8 cellular contexts compared by ENCODE assay signal in genomic region chr17:28723836-28724499, GRCh38. TPM values are rescaled to one million over a fixed set of nuclear protein-coding genes. Genes with fewer than 3 reads are reported as not detected.
DNase-seq lines count a peak whose midpoint lies in the region; FAIRE-seq and TF ChIP-seq lines count a peak whose summit lies in the region.
"Not testable (repeated sequence)": the region's sequence is repeated elsewhere in the genome, so short reads cannot be mapped to it uniquely, and the experiment has no call there.
"Had no signal": no experiment of that assay in that cellular context is flagged by ENCODE, and none has a peak within 500 bp of the region (broad histone marks: within the 10 kb centered on the region; RNA-seq: fewer than 3 reads in every experiment).

No MANE protein-coding gene starts in this region.

- not testable (repeated sequence) for H2AFZ ChIP-seq in Karpas-422 (ENCODE audit: low read length); SU-DHL-6 (ENCODE audit: low read depth, low read length, severe bottlenecking); keratinocyte (ENCODE audit: control insufficient read depth, low read length)

- peaks cover 53% of the 10 kb centered on the region for H3K36me3 Mint-ChIP-seq in activated T-helper 1 cell treated with anti-CD3 and anti-CD28 coated beads, Interleukin-12 subunit alpha, Interleukin-12 subunit beta, Interleukin-2, Interleukin-4 antibody, amounts not matched to agents 30 ng/mL and 10 ng/mL and 1 ng/mL, durations not matched to agents 14 hours and 24 hours and 36 hours (ENCODE audit: low read depth)
- H3K36me3 Mint-ChIP-seq in osteocyte (ENCODE audit: unreplicated experiment): peaks cover 21% of the 10 kb centered on the region

- DNase-seq in GM12864 (ENCODE audit: low read depth); Karpas-422; activated T-helper 1 cell treated with anti-CD3 and anti-CD28 coated beads, Interleukin-12 subunit alpha, Interleukin-12 subunit beta, Interleukin-2, Interleukin-4 antibody, amounts not matched to agents 30 ng/mL and 10 ng/mL and 1 ng/mL, durations not matched to agents 14 hours and 24 hours and 36 hours (ENCODE audit: low spot score); keratinocyte (ENCODE audit: low read depth, low spot score); osteocyte (ENCODE audit: extremely low spot score, unreplicated experiment): not testable (repeated sequence)
- DNase-seq in cerebellar cortex (ENCODE audit: low spot score): peak; percentile 28

- not testable (repeated sequence) for H3K9me1 ChIP-seq in keratinocyte (ENCODE audit: control insufficient read depth, extremely low read depth, insufficient read depth, low read length)

- H4K20me1 ChIP-seq in Karpas-422 (ENCODE audit: insufficient read depth, low read depth, low read length): peaks cover 28% of the 10 kb centered on the region; the same call in 1 of the 2 replicates
- not testable (repeated sequence) for H4K20me1 ChIP-seq in SU-DHL-6 (ENCODE audit: low read depth, low read length)
- peaks cover 28% of the 10 kb centered on the region for H4K20me1 ChIP-seq in keratinocyte (ENCODE audit: control insufficient read depth, extremely low read depth, insufficient read depth, low read length)

- not testable (repeated sequence) for H3K27me3 ChIP-seq in Karpas-422 (ENCODE audit: low read length); SU-DHL-6 (ENCODE audit: low read length); keratinocyte (ENCODE audit: control insufficient read depth, extremely low read depth, insufficient read depth, low read length)

- H3K4me3 ChIP-seq in GM12864 (ENCODE audit: low read depth, low read length) (peak overlapping the region; percentile 84), Karpas-422 (ENCODE audit: low read length) (peak overlapping the region; percentile 95; the same call in 1 of the 2 replicates), SU-DHL-6 (ENCODE audit: insufficient read depth, low read length, poor library complexity, severe bottlenecking) (peak overlapping the region; percentile 60)
- not testable (repeated sequence) for H3K4me3 ChIP-seq in keratinocyte (ENCODE audit: control insufficient read depth in 2 of 3, extremely low read depth in 1 of 3, insufficient read depth in 2 of 3, low read depth in 1 of 3, low read length in 3 of 3)

- H3K27ac ChIP-seq in Karpas-422 (ENCODE audit: low read length) (peak overlapping the region; percentile 92), SU-DHL-6 (ENCODE audit: low read depth, low read length) (peak overlapping the region; percentile 100)
- not testable (repeated sequence) for H3K27ac ChIP-seq in keratinocyte (ENCODE audit: control insufficient read depth, insufficient read depth, low read length)

- FAIRE-seq in keratinocyte (lab: Jason Lieb, UNC): not testable (repeated sequence)

- not testable (repeated sequence) for H3K9me2 ChIP-seq in Karpas-422 (replicated peaks; ENCODE audit: insufficient read depth, low read length); SU-DHL-6 (replicated peaks; ENCODE audit: insufficient read depth, low read length)

- H3K9me3 Mint-ChIP-seq in activated T-helper 1 cell treated with anti-CD3 and anti-CD28 coated beads, Interleukin-12 subunit alpha, Interleukin-12 subunit beta, Interleukin-2, Interleukin-4 antibody, amounts not matched to agents 30 ng/mL and 10 ng/mL and 1 ng/mL, durations not matched to agents 14 hours and 24 hours and 36 hours; osteocyte (ENCODE audit: unreplicated experiment): not testable (repeated sequence)

- not testable (repeated sequence) for H3K9me3 ChIP-seq in Karpas-422 (ENCODE audit: low read length); SU-DHL-6 (ENCODE audit: insufficient read depth, low read length); keratinocyte (ENCODE audit: control insufficient read depth, low read depth, low read length)

- H3K4me1 Mint-ChIP-seq in activated T-helper 1 cell treated with anti-CD3 and anti-CD28 coated beads, Interleukin-12 subunit alpha, Interleukin-12 subunit beta, Interleukin-2, Interleukin-4 antibody, amounts not matched to agents 30 ng/mL and 10 ng/mL and 1 ng/mL, durations not matched to agents 14 hours and 24 hours and 36 hours (ENCODE audit: low read depth): peaks cover 72% of the 10 kb centered on the region
- H3K4me1 Mint-ChIP-seq in osteocyte (ENCODE audit: unreplicated experiment): peaks cover 57% of the 10 kb centered on the region

- H3K27me3 Mint-ChIP-seq in activated T-helper 1 cell treated with anti-CD3 and anti-CD28 coated beads, Interleukin-12 subunit alpha, Interleukin-12 subunit beta, Interleukin-2, Interleukin-4 antibody, amounts not matched to agents 30 ng/mL and 10 ng/mL and 1 ng/mL, durations not matched to agents 14 hours and 24 hours and 36 hours (ENCODE audit: insufficient read depth); osteocyte (ENCODE audit: unreplicated experiment): not testable (repeated sequence)

- intact Hi-C loops in activated T-helper 1 cell treated with anti-CD3 and anti-CD28 coated beads, Interleukin-12 subunit alpha, Interleukin-12 subunit beta, Interleukin-2, Interleukin-4 antibody, amounts not matched to agents 30 ng/mL and 10 ng/mL and 1 ng/mL, durations not matched to agents 14 hours and 24 hours and 36 hours (cut with micrococcal nuclease): not testable (repeated sequence)

- H3F3A ChIP-seq in SU-DHL-6 (ENCODE audit: insufficient read depth): peaks cover 72% of the 10 kb centered on the region

- H3K36me3 ChIP-seq in Karpas-422 (ENCODE audit: insufficient read depth, low read length) (peaks cover 36% of the 10 kb centered on the region), SU-DHL-6 (ENCODE audit: low read length) (peaks cover 23% of the 10 kb centered on the region), keratinocyte (ENCODE audit: control insufficient read depth in 2 of 2, extremely low read depth in 1 of 2, insufficient read depth in 2 of 2, low read length in 2 of 2) (peaks cover 22 to 41% of the 10 kb centered on the region in 2 experiments)

- dilution Hi-C loops in keratinocyte (cut with MboI; ENCODE audit: extremely low pct_ligation_motif_present, low sequenced_read_pairs): not testable (repeated sequence)

- H3K79me2 ChIP-seq in Karpas-422 (ENCODE audit: low read length) (peaks cover 28% of the 10 kb centered on the region), SU-DHL-6 (ENCODE audit: insufficient read depth, low read length) (peaks cover 42% of the 10 kb centered on the region), keratinocyte (ENCODE audit: control insufficient read depth, insufficient read depth, low read length) (peaks cover 37% of the 10 kb centered on the region)

- H3K9ac ChIP-seq in Karpas-422 (ENCODE audit: low read length) (peak overlapping the region; percentile 77; the same call in 1 of the 2 replicates), SU-DHL-6 (ENCODE audit: low read length) (peak overlapping the region; percentile 82)
- H3K9ac ChIP-seq in keratinocyte (ENCODE audit: control insufficient read depth, extremely low read depth, insufficient read depth, low read length): not testable (repeated sequence)

- peak overlapping the region; percentile 98 for H3K4me2 ChIP-seq in Karpas-422 (ENCODE audit: low read depth, low read length, poor library complexity, severe bottlenecking)
- peak overlapping the region; percentile 97 for H3K4me2 ChIP-seq in SU-DHL-6 (ENCODE audit: low read depth, low read length, poor library complexity, severe bottlenecking)
- H3K4me2 ChIP-seq in keratinocyte (ENCODE audit: control insufficient read depth, extremely low read depth, insufficient read depth, low read depth, low read length): peak overlapping the region; percentile 0

- H3K4me1 ChIP-seq in Karpas-422 (ENCODE audit: low read length) (peaks cover 67% of the 10 kb centered on the region), keratinocyte (ENCODE audit: control insufficient read depth, extremely low read depth, insufficient read depth, low read length) (peaks cover 52% of the 10 kb centered on the region)

- not testable (repeated sequence) for TF ChIP-seq CTCF in GM12864 (IDR thresholded peaks at IDR 0.05; ENCODE audit: low read depth, low read length, missing control alignments); SU-DHL-6 (IDR thresholded peaks at IDR 0.05; ENCODE audit: insufficient read depth, low read length, poor library complexity, severe bottlenecking); keratinocyte (optimal IDR thresholded peaks at IDR 0.05 in 1 of 3, IDR thresholded peaks at IDR 0.05 in 1 of 3, conservative IDR thresholded peaks at IDR 0.05 in 1 of 3; ENCODE audit: extremely low read depth in 1 of 3, insufficient read depth in 2 of 3, low read length in 3 of 3); osteocyte (IDR thresholded peaks at IDR 0.05)

- H3K27ac Mint-ChIP-seq in activated T-helper 1 cell treated with anti-CD3 and anti-CD28 coated beads, Interleukin-12 subunit alpha, Interleukin-12 subunit beta, Interleukin-2, Interleukin-4 antibody, amounts not matched to agents 30 ng/mL and 10 ng/mL and 1 ng/mL, durations not matched to agents 14 hours and 24 hours and 36 hours: peak overlapping the region; percentile 86
- H3K27ac Mint-ChIP-seq in osteocyte (ENCODE audit: unreplicated experiment): peak overlapping the region; percentile 92

- H3K4me3 Mint-ChIP-seq in activated T-helper 1 cell treated with anti-CD3 and anti-CD28 coated beads, Interleukin-12 subunit alpha, Interleukin-12 subunit beta, Interleukin-2, Interleukin-4 antibody, amounts not matched to agents 30 ng/mL and 10 ng/mL and 1 ng/mL, durations not matched to agents 14 hours and 24 hours and 36 hours: peak overlapping the region; percentile 89
- not testable (repeated sequence) for H3K4me3 Mint-ChIP-seq in osteocyte (ENCODE audit: unreplicated experiment)

RNA-seq across cellular contexts. Expression of gene TLCD1, which starts 2.1 kb away (rescaled TPM):
- total RNA-seq in Karpas-422 (2014; rRNA removed; shearing (Covaris generic); ENCODE audit: low replicate concordance): 2.1 and 3.8 TPM in 2 replicates
- total RNA-seq in activated T-helper 1 cell treated with anti-CD3 and anti-CD28 coated beads, Interleukin-12 subunit alpha, Interleukin-12 subunit beta, Interleukin-2, Interleukin-4 antibody, amounts not matched to agents 30 ng/mL and 10 ng/mL and 1 ng/mL, durations not matched to agents 14 hours and 24 hours and 36 hours: 9.5 and 11.5 TPM in 2 replicates
- 12.0 to 14.7 TPM (median 14.0 TPM) in 3 replicates for polyA plus RNA-seq in keratinocyte
- 1.1 TPM for polyA plus RNA-seq in keratinocyte (2011; ENCODE audit: low read depth)
- polyA plus RNA-seq in keratinocyte (2011; cell fraction: cytosol; rRNA removed): 11.8 and 15.0 TPM in 2 replicates
- 9.3 and 9.5 TPM in 2 replicates for polyA plus RNA-seq in keratinocyte (2011; cell fraction: nucleus; rRNA removed)
- 12.2 and 12.6 TPM in 2 replicates for polyA plus RNA-seq in keratinocyte (2012; ENCODE audit: low replicate concordance)
- polyA minus RNA-seq in keratinocyte: 12.0 to 13.8 TPM (median 13.1 TPM) in 3 replicates
- polyA minus RNA-seq in keratinocyte (2011; cell fraction: cytosol; rRNA and poly(A)+ RNA removed): 8.8 TPM
- 3.4 and 8.8 TPM in 2 replicates for polyA minus RNA-seq in keratinocyte (2011; cell fraction: nucleus; rRNA and poly(A)+ RNA removed)
- 3.8 and 5.8 TPM in 2 replicates for total RNA-seq in osteocyte

RNA-seq across cellular contexts. Expression of gene RPL23A, which starts 4.2 kb away (rescaled TPM):
- total RNA-seq in Karpas-422 (2014; rRNA removed; shearing (Covaris generic); ENCODE audit: low replicate concordance): 1,170 and 1,763 TPM in 2 replicates
- 1,513 and 1,534 TPM in 2 replicates for total RNA-seq in activated T-helper 1 cell treated with anti-CD3 and anti-CD28 coated beads, Interleukin-12 subunit alpha, Interleukin-12 subunit beta, Interleukin-2, Interleukin-4 antibody, amounts not matched to agents 30 ng/mL and 10 ng/mL and 1 ng/mL, durations not matched to agents 14 hours and 24 hours and 36 hours
- 976 to 1,971 TPM (median 1,096 TPM) in 3 replicates for polyA plus RNA-seq in keratinocyte
- polyA plus RNA-seq in keratinocyte (2011; ENCODE audit: low read depth): 1,360 TPM
- 1,303 and 1,911 TPM in 2 replicates for polyA plus RNA-seq in keratinocyte (2011; cell fraction: cytosol; rRNA removed)
- polyA plus RNA-seq in keratinocyte (2011; cell fraction: nucleus; rRNA removed): 362 and 498 TPM in 2 replicates
- 1,164 and 2,033 TPM in 2 replicates for polyA plus RNA-seq in keratinocyte (2012; ENCODE audit: low replicate concordance)
- 118 to 1,597 TPM (median 833 TPM) in 3 replicates for polyA minus RNA-seq in keratinocyte
- 861 TPM for polyA minus RNA-seq in keratinocyte (2011; cell fraction: cytosol; rRNA and poly(A)+ RNA removed)
- polyA minus RNA-seq in keratinocyte (2011; cell fraction: nucleus; rRNA and poly(A)+ RNA removed): 131 and 202 TPM in 2 replicates
- 1,390 and 1,395 TPM in 2 replicates for total RNA-seq in osteocyte

RNA-seq across cellular contexts. Expression of gene NEK8, which starts 4.6 kb away (rescaled TPM):
- 9.4 and 13.8 TPM in 2 replicates for total RNA-seq in Karpas-422 (2014; rRNA removed; shearing (Covaris generic); ENCODE audit: low replicate concordance)
- total RNA-seq in activated T-helper 1 cell treated with anti-CD3 and anti-CD28 coated beads, Interleukin-12 subunit alpha, Interleukin-12 subunit beta, Interleukin-2, Interleukin-4 antibody, amounts not matched to agents 30 ng/mL and 10 ng/mL and 1 ng/mL, durations not matched to agents 14 hours and 24 hours and 36 hours: 5.2 and 5.4 TPM in 2 replicates
- 4.1 to 6.2 TPM (median 4.3 TPM) in 3 replicates for polyA plus RNA-seq in keratinocyte
- 0.17 TPM for polyA plus RNA-seq in keratinocyte (2011; ENCODE audit: low read depth)
- polyA plus RNA-seq in keratinocyte (2011; cell fraction: cytosol; rRNA removed): 2.1 and 3.0 TPM in 2 replicates
- polyA plus RNA-seq in keratinocyte (2011; cell fraction: nucleus; rRNA removed): 12.1 and 12.5 TPM in 2 replicates
- polyA plus RNA-seq in keratinocyte (2012; ENCODE audit: low replicate concordance): 0.80 and 2.6 TPM in 2 replicates
- polyA minus RNA-seq in keratinocyte: 7.7 to 9.8 TPM (median 9.6 TPM) in 3 replicates
- 2.3 TPM for polyA minus RNA-seq in keratinocyte (2011; cell fraction: cytosol; rRNA and poly(A)+ RNA removed)
- 3.7 and 5.8 TPM in 2 replicates for polyA minus RNA-seq in keratinocyte (2011; cell fraction: nucleus; rRNA and poly(A)+ RNA removed)
- 8.5 and 9.9 TPM in 2 replicates for total RNA-seq in osteocyte

RNA-seq across cellular contexts. Expression of gene RAB34, which starts 6.3 kb away (rescaled TPM):
- not detected in 2 replicates for total RNA-seq in Karpas-422 (2014; rRNA removed; shearing (Covaris generic); ENCODE audit: low replicate concordance)
- total RNA-seq in activated T-helper 1 cell treated with anti-CD3 and anti-CD28 coated beads, Interleukin-12 subunit alpha, Interleukin-12 subunit beta, Interleukin-2, Interleukin-4 antibody, amounts not matched to agents 30 ng/mL and 10 ng/mL and 1 ng/mL, durations not matched to agents 14 hours and 24 hours and 36 hours: 17.6 and 18.2 TPM in 2 replicates
- 115 to 180 TPM (median 134 TPM) in 3 replicates for polyA plus RNA-seq in keratinocyte
- 26.8 TPM for polyA plus RNA-seq in keratinocyte (2011; ENCODE audit: low read depth)
- polyA plus RNA-seq in keratinocyte (2011; cell fraction: cytosol; rRNA removed): 119 and 128 TPM in 2 replicates
- polyA plus RNA-seq in keratinocyte (2011; cell fraction: nucleus; rRNA removed): 105 TPM in 2 replicates
- polyA plus RNA-seq in keratinocyte (2012; ENCODE audit: low replicate concordance): 41.3 and 114 TPM in 2 replicates
- polyA minus RNA-seq in keratinocyte: 125 to 177 TPM (median 135 TPM) in 3 replicates
- 104 TPM for polyA minus RNA-seq in keratinocyte (2011; cell fraction: cytosol; rRNA and poly(A)+ RNA removed)
- 23.2 and 26.4 TPM in 2 replicates for polyA minus RNA-seq in keratinocyte (2011; cell fraction: nucleus; rRNA and poly(A)+ RNA removed)
- total RNA-seq in osteocyte: 153 TPM in 2 replicates

RNA-seq across cellular contexts. Expression of gene PROCA1, which starts 12.3 kb away (rescaled TPM):
- 2.7 and 7.3 TPM in 2 replicates for total RNA-seq in Karpas-422 (2014; rRNA removed; shearing (Covaris generic); ENCODE audit: low replicate concordance)
- 4.4 and 5.2 TPM in 2 replicates for total RNA-seq in activated T-helper 1 cell treated with anti-CD3 and anti-CD28 coated beads, Interleukin-12 subunit alpha, Interleukin-12 subunit beta, Interleukin-2, Interleukin-4 antibody, amounts not matched to agents 30 ng/mL and 10 ng/mL and 1 ng/mL, durations not matched to agents 14 hours and 24 hours and 36 hours
- 0.33 to 0.62 TPM (median 0.39 TPM) in 3 replicates for polyA plus RNA-seq in keratinocyte
- 0.72 TPM for polyA plus RNA-seq in keratinocyte (2011; ENCODE audit: low read depth)
- 0.06 and 0.11 TPM in 2 replicates for polyA plus RNA-seq in keratinocyte (2011; cell fraction: cytosol; rRNA removed)
- 1.3 TPM in 2 replicates for polyA plus RNA-seq in keratinocyte (2011; cell fraction: nucleus; rRNA removed)
- polyA plus RNA-seq in keratinocyte (2012; ENCODE audit: low replicate concordance): 0.20 and 0.52 TPM in 2 replicates
- polyA minus RNA-seq in keratinocyte: 0.23 to 0.38 TPM in 2 of 3 replicates, not detected in the other
- not detected for polyA minus RNA-seq in keratinocyte (2011; cell fraction: cytosol; rRNA and poly(A)+ RNA removed)
- polyA minus RNA-seq in keratinocyte (2011; cell fraction: nucleus; rRNA and poly(A)+ RNA removed): not detected in 2 replicates
- total RNA-seq in osteocyte: 2.1 and 3.0 TPM in 2 replicates
- total RNA-seq: body of pancreas had no signal

Comparison
In these comparisons a context has a peak if more than half of its experiments do, and no peak if none do; other contexts are left out.
1. H3K4me2 ChIP-seq: peak in every context shown above with its lines; median percentile 98 in Karpas-422; 97 in SU-DHL-6; 0 in keratinocyte.